ENCODE assay signal across 9 cellular contexts in the genomic region with DNA sequence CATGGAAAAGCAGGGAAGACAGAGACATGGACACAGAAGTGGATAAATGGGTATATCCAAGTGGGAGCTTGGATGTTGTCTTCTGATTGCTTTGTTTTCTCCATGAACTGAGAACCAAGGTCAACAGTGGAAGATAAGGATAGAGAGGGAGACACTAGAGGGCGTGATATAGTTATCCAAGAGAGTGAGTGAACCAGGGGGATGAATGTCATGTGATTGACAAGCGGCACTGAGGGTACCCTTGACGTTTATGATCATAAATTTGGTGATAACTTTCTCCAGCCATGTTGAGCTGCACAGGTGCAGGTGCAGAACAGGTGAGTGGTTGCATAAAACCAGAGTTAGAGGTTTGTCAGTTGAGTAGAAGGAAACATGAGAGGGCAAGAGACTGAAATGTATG. TPM values are rescaled to one million over a fixed set of nuclear protein-coding genes. Genes with fewer than 3 reads are reported as not detected.
DNase-seq lines count a peak whose midpoint lies in the region; ATAC-seq and TF ChIP-seq lines count a peak whose summit lies in the region.
"Had no signal": no experiment of that assay in that cellular context is flagged by ENCODE, and none has a peak within 500 bp of the region (broad histone marks: within the 10 kb centered on the region; RNA-seq: fewer than 3 reads in every experiment).

No MANE protein-coding gene starts in this region.

- H3K4me2 ChIP-seq in PC-3 (ENCODE audit: low read length) (no peak overlapping the region), hepatocyte (no peak overlapping the region)

- H3K36me3 Mint-ChIP-seq in CD14-positive monocyte, result no peaks in the 10 kb centered on the region

- H3K9me3 ChIP-seq in PC-3 (ENCODE audit: low read length) (no peaks in the 10 kb centered on the region), hepatocyte (ENCODE audit: low read depth) (no peaks in the 10 kb centered on the region)

- intact Hi-C loops in CD14-positive monocyte (cut with micrococcal nuclease) (no loop called here), PC-3 (cut with micrococcal nuclease) (loop anchor here (1.0 to 2.0 kb wide), 2 partner anchors 30 to 140 kb away; no protein-coding TSS in a partner anchor)

- H2AFZ ChIP-seq in PC-3 (ENCODE audit: low read length) (no peak overlapping the region), hepatocyte (no peak overlapping the region)

- CTCF ChIA-PET in PC-3 (lab: Charles Lee), result interaction anchor here (0.6 to 1.0 kb wide), 3 partner anchors 16 to 138 kb away, joined by 3 read pairs; no protein-coding TSS in a partner anchor

- peaks cover 0 to 10% (median 8%) of the 10 kb centered on the region in 7 donors for H3K9me3 Mint-ChIP-seq in CD14-positive monocyte

- WGBS in hepatocyte (ENCODE audit: low lambda C conversion rate, missing lambda C conversion rate), result 16% methylated on average over 3 of the region's 3 CpGs

- no peak overlapping the region for H3K4me3 ChIP-seq in PC-3 (ENCODE audit: low read length)
- no peak overlapping the region for H3K4me3 ChIP-seq in hepatocyte

- no peak overlapping the region for H3K27ac ChIP-seq in PC-3 (ENCODE audit: low read length)
- no peak overlapping the region for H3K27ac ChIP-seq in hepatocyte

- H3K36me3 ChIP-seq in PC-3 (ENCODE audit: low read depth, low read length) (no peaks in the 10 kb centered on the region), hepatocyte (replicated peaks; ENCODE audit: insufficient read depth, low read depth) (no peaks in the 10 kb centered on the region)

- no peak for DNase-seq in CD14-positive monocyte (ENCODE audit: low spot score)
- DNase-seq in GM13976 (ENCODE audit: low spot score), result peak; percentile 42
- DNase-seq in PC-3, result peak; percentile 46
- no peak for DNase-seq in hepatocyte (ENCODE audit: low spot score)
- no peak for DNase-seq in NOMO-1 (lab: John Stamatoyannopoulos, UW; ENCODE audit: unreplicated experiment in 2 of 2)
- DNase-seq in stimulated activated CD4-positive, alpha-beta T cell treated with anti-CD3 and anti-CD28 coated beads, Interleukin-1b, Interleukin-23, amount 100 ng/mL, for 48 hours, result no peak
- DNase-seq: activated CD4-positive, alpha-beta T cell treated with anti-CD3 and anti-CD28 coated beads for 48 hours had no signal

- no peaks in the 10 kb centered on the region for H3K9me2 ChIP-seq in PC-3 (replicated peaks; ENCODE audit: low read length)
- no peaks in the 10 kb centered on the region for H3K9me2 ChIP-seq in hepatocyte (replicated peaks; ENCODE audit: insufficient read depth)

- H3F3A ChIP-seq in PC-3 (ENCODE audit: low read length, unreplicated experiment), result no peaks in the 10 kb centered on the region

- H3K79me2 ChIP-seq in PC-3 (ENCODE audit: low read length) (no peaks in the 10 kb centered on the region), hepatocyte (no peaks in the 10 kb centered on the region)

- in situ Hi-C loops in GM13976 (cut with MboI; ENCODE audit: low sequenced_read_pairs, unreplicated experiment), result no loop called here

- no peak overlapping the region for H3K9ac ChIP-seq in PC-3 (ENCODE audit: low read length)

- H3K27me3 Mint-ChIP-seq in CD14-positive monocyte (ENCODE audit: low read depth in 3 of 3), result peaks cover 5 to 14% (median 7%) of the 10 kb centered on the region in 3 donors

- TF ChIP-seq CTCF in CD14-positive monocyte (IDR thresholded peaks at IDR 0.05) (peak; percentile 13), GM13976 (IDR thresholded peaks at IDR 0.05; ENCODE audit: borderline replicate concordance, control extremely low read depth, extremely low read depth, insufficient read depth, missing control alignments) (peak; percentile 13), PC-3 (conservative IDR thresholded peaks at IDR 0.05; ENCODE audit: low read depth, low read length) (peak; percentile 65), hepatocyte (IDR thresholded peaks at IDR 0.05; ENCODE audit: poor library complexity) (peak; percentile 16)

- BruUV-seq in PC-3 (replicated peaks; lab: Mats Ljungman, UMichigan), result no TSS peak

- H3K4me1 ChIP-seq in PC-3 (ENCODE audit: insufficient read depth, low read length) (no peaks in the 10 kb centered on the region), hepatocyte (ENCODE audit: insufficient read depth) (no peaks in the 10 kb centered on the region)

- no peak overlapping the region for H3K27ac Mint-ChIP-seq in CD14-positive monocyte

- ATAC-seq in PC-3, result peak; percentile 64
- no peak for ATAC-seq in GM19035 (IDR thresholded peaks at IDR 0.05; ENCODE audit: unreplicated experiment)
- no peak for ATAC-seq in HG03196 (IDR thresholded peaks at IDR 0.05; ENCODE audit: unreplicated experiment)

- H3K4me1 Mint-ChIP-seq in CD14-positive monocyte, result no peaks in the 10 kb centered on the region

- POLR2A ChIA-PET in PC-3 (lab: Charles Lee; ENCODE audit: unreplicated experiment), result interaction anchor here (0.6 kb wide), 1 partner anchor 12 kb away, joined by 3 read pairs; no protein-coding TSS in a partner anchor

- H3K27me3 ChIP-seq in PC-3 (ENCODE audit: low read length) (peaks cover 38% of the 10 kb centered on the region), hepatocyte (no peaks in the 10 kb centered on the region)

- H3K4me3 Mint-ChIP-seq in CD14-positive monocyte, result no peak overlapping the region

- no peaks in the 10 kb centered on the region for H4K20me1 ChIP-seq in PC-3 (ENCODE audit: low read length)
- no peaks in the 10 kb centered on the region for H4K20me1 ChIP-seq in hepatocyte (ENCODE audit: insufficient read depth, poor library complexity, severe bottlenecking)

RNA-seq across cellular contexts. Expression of a gene that starts 20.7 kb away (rescaled TPM):
- not detected for polyA plus RNA-seq in CD14-positive monocyte
- total RNA-seq in PC-3 (2014; rRNA removed), result 0.98 and 1.8 TPM in 2 replicates
- total RNA-seq in hepatocyte, result 10.7 and 11.6 TPM in 2 replicates
- polyA plus RNA-seq in hepatocyte, result 17.9 and 27.1 TPM in 2 replicates

RNA-seq across cellular contexts. Expression of a gene that starts 49.3 kb away (rescaled TPM):
- 100 to 1,000 TPM; 102 to 103 TPM for polyA plus RNA-seq in CD14-positive monocyte
- 261 and 269 TPM in 2 replicates for total RNA-seq in PC-3 (2014; rRNA removed)
- 91.4 and 93.8 TPM in 2 replicates for total RNA-seq in hepatocyte
- 91.1 and 128 TPM in 2 replicates for polyA plus RNA-seq in hepatocyte

Comparison
In these comparisons a context has a peak if more than half of its experiments do, and no peak if none do; other contexts are left out.
1. DNase-seq: peak in GM13976 (single experiment) and PC-3 (single experiment); none in CD14-positive monocyte (single experiment), hepatocyte (single experiment), NOMO-1 (0 of 2) and stimulated activated CD4-positive, alpha-beta T cell treated with anti-CD3 and anti-CD28 coated beads, Interleukin-1b, Interleukin-23, amount 100 ng/mL, for 48 hours (single experiment).
2. CTCF ChIP-seq: peak in every context shown above with its lines; median percentile 65 in PC-3; 16 in hepatocyte; 13 in CD14-positive monocyte; 13 in GM13976.